Comparison of ENCODE assay signal across 1 cellular context in genomic region chr11:47359586-47359985, GRCh38.
TF ChIP-seq lines count a peak whose summit lies in the region.

No MANE protein-coding gene starts in this region.

TF ChIP-seq in HepG2, 621 proteins besides CTCF, POLR2A, EP300 and RAD21:
- no peak for TF ChIP-seq PHF21A (CRISPR knock-in tag; IDR thresholded peaks at IDR 0.05)
- TF ChIP-seq ZNF318 (CRISPR knock-in tag; IDR thresholded peaks at IDR 0.05), result no peak
- TF ChIP-seq KAT2B (IDR thresholded peaks at IDR 0.05; ENCODE audit: borderline replicate concordance, low read depth, low read length), result no peak
- TF ChIP-seq ZNF746 (CRISPR knock-in tag; IDR thresholded peaks at IDR 0.05), result no peak
- TF ChIP-seq U2AF1 (optimal IDR thresholded peaks at IDR 0.05; ENCODE audit: low read depth, low read length), result no peak
- TF ChIP-seq BRCA1 (CRISPR knock-in tag; IDR thresholded peaks at IDR 0.05), result no peak
- TF ChIP-seq ZNF839 (CRISPR knock-in tag; IDR thresholded peaks at IDR 0.05; ENCODE audit: borderline replicate concordance), result no peak
- no peak for TF ChIP-seq ZNF513 (CRISPR knock-in tag; conservative IDR thresholded peaks at IDR 0.05)
- no peak for TF ChIP-seq HNRNPH1 (optimal IDR thresholded peaks at IDR 0.05; ENCODE audit: low read depth, low read length)
- TF ChIP-seq TAF15 (IDR thresholded peaks at IDR 0.05; ENCODE audit: low read depth, low read length, poor library complexity, severe bottlenecking), result no peak
- TF ChIP-seq MYNN (CRISPR knock-in tag; IDR thresholded peaks at IDR 0.05; ENCODE audit: low read depth), result no peak
- no peak for TF ChIP-seq ZNF24 (IDR thresholded peaks at IDR 0.05)
- TF ChIP-seq GZF1 (CRISPR knock-in tag; IDR thresholded peaks at IDR 0.05), result no peak
- no peak for TF ChIP-seq SETDB1 (CRISPR knock-in tag; IDR thresholded peaks at IDR 0.05; ENCODE audit: borderline replicate concordance)
- no peak for TF ChIP-seq ZNF3 (CRISPR knock-in tag; IDR thresholded peaks at IDR 0.05)
- TF ChIP-seq ZNF713 (CRISPR knock-in tag; IDR thresholded peaks at IDR 0.05), result no peak
- no peak for TF ChIP-seq ZEB1 (IDR thresholded peaks at IDR 0.05; ENCODE audit: insufficient replicate concordance, low read depth)
- no peak for TF ChIP-seq ZSCAN25 (CRISPR knock-in tag; IDR thresholded peaks at IDR 0.05)
